12 cellular contexts compared by ENCODE assay signal in the genomic region with DNA sequence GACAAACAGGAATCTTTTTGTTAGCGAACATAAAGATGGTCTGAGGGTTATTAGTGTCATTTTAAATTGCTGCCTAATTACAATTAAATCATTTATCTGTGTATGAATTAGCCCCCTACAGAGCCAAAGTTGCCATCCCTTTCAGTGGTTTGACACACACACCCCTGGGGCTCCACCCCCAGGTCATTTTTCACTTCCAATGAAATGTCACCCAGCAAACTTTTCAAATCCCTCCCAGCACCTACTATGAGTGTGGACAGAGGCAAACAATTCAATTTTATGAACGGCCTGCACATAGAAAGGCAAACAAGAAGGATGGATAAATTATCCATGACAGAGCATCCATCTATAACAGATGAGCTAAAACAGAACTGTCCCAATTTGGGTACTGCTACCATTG. TPM values are rescaled to one million over a fixed set of nuclear protein-coding genes. Genes with fewer than 3 reads are reported as not detected.
DNase-seq lines count a peak whose midpoint lies in the region; ATAC-seq and TF ChIP-seq lines count a peak whose summit lies in the region.
"Had no signal": no experiment of that assay in that cellular context is flagged by ENCODE, and none has a peak within 500 bp of the region (broad histone marks: within the 10 kb centered on the region; RNA-seq: fewer than 3 reads in every experiment).

No MANE protein-coding gene starts in this region.

- POLR2A ChIA-PET in MCF 10A (lab: Yijun Ruan, JAX), result interaction anchor here (0.6 to 2.1 kb wide), 8 partner anchors 8 to 512 kb away, joined by 3 to 9 read pairs (median 4); no protein-coding TSS in a partner anchor
- POLR2A ChIA-PET in T-cell (lab: Charles Lee), result no interaction called here

- no peaks in the 10 kb centered on the region for H3K36me3 ChIP-seq in breast epithelium
- H3K36me3 ChIP-seq in hepatocyte (replicated peaks; ENCODE audit: insufficient read depth, low read depth), result no peaks in the 10 kb centered on the region
- peaks cover under 1% of the 10 kb centered on the region for H3K36me3 ChIP-seq in thoracic aorta

- H3K27ac ChIP-seq in breast epithelium (no peak overlapping the region), hepatocyte (peak overlapping the region; percentile 89), thoracic aorta (peak overlapping the region; percentile 68 to 99)

- no TSS peak for BruUV-seq in MCF 10A (replicated peaks; lab: Mats Ljungman, UMichigan)

- intact Hi-C loops in MCF 10A (cut with micrococcal nuclease), result no loop called here
- intact Hi-C loops in breast epithelium (cut with DNase I; ENCODE audit: low total_unique reads), result no loop called here

- H3K36me3 Mint-ChIP-seq in MCF 10A (ENCODE audit: insufficient read depth, unreplicated experiment) (no peaks in the 10 kb centered on the region), T-cell (no peaks in the 10 kb centered on the region)
- H3K36me3 Mint-ChIP-seq: memory B cell had no signal

- no peaks in the 10 kb centered on the region for H3K27me3 ChIP-seq in breast epithelium
- no peaks in the 10 kb centered on the region for H3K27me3 ChIP-seq in hepatocyte
- no peaks in the 10 kb centered on the region for H3K27me3 ChIP-seq in thoracic aorta (replicated peaks; ENCODE audit: insufficient read depth)

- no peak for TF ChIP-seq POLR2A in breast epithelium (IDR thresholded peaks at IDR 0.05)

- H3K27ac Mint-ChIP-seq in MCF 10A (ENCODE audit: low read depth, unreplicated experiment) (no peak overlapping the region), T-cell (no peak overlapping the region)
- H3K27ac Mint-ChIP-seq: memory B cell had no signal

- peaks cover 71% of the 10 kb centered on the region for H3K79me2 ChIP-seq in hepatocyte

- H3K4me1 ChIP-seq in breast epithelium (no peaks in the 10 kb centered on the region), hepatocyte (ENCODE audit: insufficient read depth) (peaks cover 21% of the 10 kb centered on the region), thoracic aorta (ENCODE audit: control insufficient read depth in 1 of 2, low read depth in 2 of 2) (peaks cover 16 to 53% of the 10 kb centered on the region in 2 donors)

- no peaks in the 10 kb centered on the region for H3K9me3 ChIP-seq in breast epithelium
- H3K9me3 ChIP-seq in hepatocyte (ENCODE audit: low read depth), result no peaks in the 10 kb centered on the region
- H3K9me3 ChIP-seq in thoracic aorta, result no peaks in the 10 kb centered on the region

- H3K4me1 Mint-ChIP-seq in MCF 10A (ENCODE audit: insufficient read depth, unreplicated experiment) (peaks cover 16% of the 10 kb centered on the region), T-cell (peaks cover 7 to 20% (median 20%) of the 10 kb centered on the region in 3 donors)

- in situ Hi-C loops in ACHN (cut with HindIII; ENCODE audit: low pct_ligation_motif_present, low pct_unique_long_range_greater_than_20kb, low sequenced_read_pairs), result no loop called here

- WGBS in hepatocyte (ENCODE audit: low lambda C conversion rate, missing lambda C conversion rate), result 52% methylated on average over 2 of the region's 2 CpGs

- DNase-seq in MCF 10A (ENCODE audit: unreplicated experiment) (peak; percentile 27), breast epithelium (ENCODE audit: low spot score in 2 of 2) (no peak), T-cell (no peak), hepatocyte (ENCODE audit: low spot score) (no peak), thoracic aorta (ENCODE audit: low spot score) (no peak), ACHN (no peak), NCI-H128 (lab: John Stamatoyannopoulos, UW; ENCODE audit: unreplicated experiment) (no peak)
- DNase-seq in activated CD4-positive, CD25-positive, alpha-beta regulatory T cell treated with anti-CD3 and anti-CD28 coated beads, Interleukin-2, amount 50 U/mL, for 72 hours, result no peak
- DNase-seq: activated naive CD4-positive, alpha-beta T cell treated with anti-CD3 and anti-CD28 coated beads, Interleukin-2, amount 50 U/mL, for 16 hours; AML-193; NCI-H187 treated with DMSO at 0.1 percent for 48 hours had no signal

- H3K9me3 Mint-ChIP-seq in MCF 10A (ENCODE audit: unreplicated experiment), result no peaks in the 10 kb centered on the region
- H3K9me3 Mint-ChIP-seq in T-cell, result no peaks in the 10 kb centered on the region
- H3K9me3 Mint-ChIP-seq: memory B cell had no signal

- H2AFZ ChIP-seq in hepatocyte, result no peak overlapping the region

- peak overlapping the region; percentile 88 for H3K4me2 ChIP-seq in hepatocyte

- H4K20me1 ChIP-seq in hepatocyte (ENCODE audit: insufficient read depth, poor library complexity, severe bottlenecking), result peaks cover 27% of the 10 kb centered on the region

- H3K27me3 Mint-ChIP-seq in MCF 10A (ENCODE audit: insufficient read depth, unreplicated experiment), result no peaks in the 10 kb centered on the region
- H3K27me3 Mint-ChIP-seq in T-cell, result peaks cover 19 to 46% of the 10 kb centered on the region in 2 donors

- CTCF ChIA-PET in MCF 10A (lab: Yijun Ruan, JAX), result interaction anchor here (1.2 kb wide), 1 partner anchor 17 kb away, joined by 4 read pairs; no protein-coding TSS in a partner anchor
- CTCF ChIA-PET in T-cell (lab: Charles Lee), result no interaction called here

- ATAC-seq in T-cell (replicated peaks in 1 of 4) (no peak), thoracic aorta (ENCODE audit: insufficient number of reproducible peaks, low FRiP score, low read depth) (no peak)

- no peaks in the 10 kb centered on the region for H3K9me2 ChIP-seq in hepatocyte (replicated peaks; ENCODE audit: insufficient read depth)

- H3K4me3 ChIP-seq in breast epithelium (no peak overlapping the region), hepatocyte (peak overlapping the region; percentile 95), thoracic aorta (peak overlapping the region; percentile 93)

- H3K4me3 Mint-ChIP-seq in MCF 10A (ENCODE audit: unreplicated experiment) (peak overlapping the region; percentile 97), T-cell (peak overlapping the region in 2 of 3 donors; percentile 17 to 98)
- H3K4me3 Mint-ChIP-seq: memory B cell had no signal

- TF ChIP-seq CTCF in MCF 10A (IDR thresholded peaks at IDR 0.05; ENCODE audit: unreplicated experiment) (no peak), breast epithelium (IDR thresholded peaks at IDR 0.05) (no peak), hepatocyte (IDR thresholded peaks at IDR 0.05; ENCODE audit: poor library complexity) (no peak), thoracic aorta (IDR thresholded peaks at IDR 0.05) (peak; percentile 8)

RNA-seq across cellular contexts. Expression of a gene that starts 2.4 kb away (rescaled TPM):
- 43.0 and 43.4 TPM in 2 replicates for total RNA-seq in MCF 10A (2022)
- 10 to 100 TPM; 46.2 to 54.7 (median 46.7) TPM for total RNA-seq in breast epithelium
- 1 to 10 TPM; 1.3 to 2.8 (median 2.1) TPM for total RNA-seq in T-cell
- 72.0 and 75.6 TPM in 2 replicates for total RNA-seq in hepatocyte
- 87.8 and 104 TPM in 2 replicates for polyA plus RNA-seq in hepatocyte
- total RNA-seq in thoracic aorta, result 1,000 to 10,000 TPM; 1,436 to 1,719 TPM

Comparison
In these comparisons a context has a peak if more than half of its experiments do, and no peak if none do; other contexts are left out.
1. H3K27ac ChIP-seq: peak in hepatocyte (single experiment) and thoracic aorta (2 of 2); none in breast epithelium (0 of 2).
2. H3K4me3 ChIP-seq: peak in hepatocyte (single experiment) and thoracic aorta (single experiment); none in breast epithelium (0 of 3).
3. RNA of a gene that starts 2.4 kb away (total RNA-seq): 1,436 to 1,719 TPM in thoracic aorta; 72.0 to 75.6 TPM in hepatocyte, 46.2 to 54.7 TPM in breast epithelium, 43.0 to 43.4 TPM in MCF 10A and 1.3 to 2.8 TPM in T-cell; every median in the first group is over 10 times any median in the second.